Comparison of ENCODE assay signal across 1 cellular context in the genomic region with DNA sequence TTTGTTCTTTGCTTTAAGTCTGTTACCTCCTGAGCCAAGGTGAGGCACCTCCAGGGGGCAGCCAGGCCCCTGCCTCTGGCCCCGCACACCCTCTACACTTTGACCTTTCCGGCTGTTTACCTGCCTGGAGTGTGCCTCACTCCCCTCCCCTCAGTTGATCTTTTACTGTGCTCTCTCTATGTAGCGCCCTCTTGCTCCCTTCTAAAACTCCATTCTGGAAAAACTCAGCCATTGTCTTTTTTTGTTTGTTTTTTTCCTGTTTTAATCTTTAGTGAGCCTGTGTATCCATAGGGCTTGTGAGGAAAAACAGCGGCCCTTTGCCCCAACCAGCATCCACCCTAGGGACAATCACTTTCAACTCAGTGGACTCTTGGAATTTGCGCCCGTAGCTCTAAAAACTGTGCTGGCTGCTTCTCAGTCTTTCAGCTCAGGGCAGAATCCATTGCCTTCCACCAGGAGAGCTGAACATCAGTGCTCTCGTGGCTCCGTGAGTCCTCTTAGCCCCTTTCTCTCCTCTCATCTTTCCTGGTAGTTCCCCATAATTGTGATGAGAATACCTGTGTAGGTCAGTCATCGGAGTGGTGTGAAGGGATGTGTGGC.
TF ChIP-seq lines count a peak whose summit lies in the region.

No MANE protein-coding gene starts in this region.

TF ChIP-seq in HepG2, 621 proteins besides CTCF, POLR2A, EP300 and RAD21 (continued from another document and continues in another):
- TF ChIP-seq, protein P1, sequence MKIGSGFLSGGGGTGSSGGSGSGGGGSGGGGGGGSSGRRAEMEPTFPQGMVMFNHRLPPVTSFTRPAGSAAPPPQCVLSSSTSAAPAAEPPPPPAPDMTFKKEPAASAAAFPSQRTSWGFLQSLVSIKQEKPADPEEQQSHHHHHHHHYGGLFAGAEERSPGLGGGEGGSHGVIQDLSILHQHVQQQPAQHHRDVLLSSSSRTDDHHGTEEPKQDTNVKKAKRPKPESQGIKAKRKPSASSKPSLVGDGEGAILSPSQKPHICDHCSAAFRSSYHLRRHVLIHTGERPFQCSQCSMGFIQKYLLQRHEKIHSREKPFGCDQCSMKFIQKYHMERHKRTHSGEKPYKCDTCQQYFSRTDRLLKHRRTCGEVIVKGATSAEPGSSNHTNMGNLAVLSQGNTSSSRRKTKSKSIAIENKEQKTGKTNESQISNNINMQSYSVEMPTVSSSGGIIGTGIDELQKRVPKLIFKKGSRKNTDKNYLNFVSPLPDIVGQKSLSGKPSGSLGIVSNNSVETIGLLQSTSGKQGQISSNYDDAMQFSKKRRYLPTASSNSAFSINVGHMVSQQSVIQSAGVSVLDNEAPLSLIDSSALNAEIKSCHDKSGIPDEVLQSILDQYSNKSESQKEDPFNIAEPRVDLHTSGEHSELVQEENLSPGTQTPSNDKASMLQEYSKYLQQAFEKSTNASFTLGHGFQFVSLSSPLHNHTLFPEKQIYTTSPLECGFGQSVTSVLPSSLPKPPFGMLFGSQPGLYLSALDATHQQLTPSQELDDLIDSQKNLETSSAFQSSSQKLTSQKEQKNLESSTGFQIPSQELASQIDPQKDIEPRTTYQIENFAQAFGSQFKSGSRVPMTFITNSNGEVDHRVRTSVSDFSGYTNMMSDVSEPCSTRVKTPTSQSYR (CRISPR knock-in tag; IDR thresholded peaks at IDR 0.05; ENCODE audit: borderline replicate concordance), result peak; percentile 53; the same call in 1 of the 2 replicates
- TF ChIP-seq FOSL2 (CRISPR knock-in tag; IDR thresholded peaks at IDR 0.05), result peak; percentile 45
- no peak for TF ChIP-seq ZNF557 (CRISPR knock-in tag; IDR thresholded peaks at IDR 0.05)
- TF ChIP-seq, protein P2, sequence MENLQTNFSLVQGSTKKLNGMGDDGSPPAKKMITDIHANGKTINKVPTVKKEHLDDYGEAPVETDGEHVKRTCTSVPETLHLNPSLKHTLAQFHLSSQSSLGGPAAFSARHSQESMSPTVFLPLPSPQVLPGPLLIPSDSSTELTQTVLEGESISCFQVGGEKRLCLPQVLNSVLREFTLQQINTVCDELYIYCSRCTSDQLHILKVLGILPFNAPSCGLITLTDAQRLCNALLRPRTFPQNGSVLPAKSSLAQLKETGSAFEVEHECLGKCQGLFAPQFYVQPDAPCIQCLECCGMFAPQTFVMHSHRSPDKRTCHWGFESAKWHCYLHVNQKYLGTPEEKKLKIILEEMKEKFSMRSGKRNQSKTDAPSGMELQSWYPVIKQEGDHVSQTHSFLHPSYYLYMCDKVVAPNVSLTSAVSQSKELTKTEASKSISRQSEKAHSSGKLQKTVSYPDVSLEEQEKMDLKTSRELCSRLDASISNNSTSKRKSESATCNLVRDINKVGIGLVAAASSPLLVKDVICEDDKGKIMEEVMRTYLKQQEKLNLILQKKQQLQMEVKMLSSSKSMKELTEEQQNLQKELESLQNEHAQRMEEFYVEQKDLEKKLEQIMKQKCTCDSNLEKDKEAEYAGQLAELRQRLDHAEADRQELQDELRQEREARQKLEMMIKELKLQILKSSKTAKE (CRISPR knock-in tag; IDR thresholded peaks at IDR 0.05; ENCODE audit: borderline replicate concordance), result peak; percentile 55; the same call in 1 of the 2 replicates
- no peak for TF ChIP-seq MATR3 (CRISPR knock-in tag; IDR thresholded peaks at IDR 0.05)
- TF ChIP-seq RBM22 (optimal IDR thresholded peaks at IDR 0.05; ENCODE audit: low read length), result no peak
- no peak for TF ChIP-seq FOXM1 (CRISPR knock-in tag; IDR thresholded peaks at IDR 0.05)
- no peak for TF ChIP-seq ZSCAN12 (CRISPR knock-in tag; IDR thresholded peaks at IDR 0.05)
- no peak for TF ChIP-seq MED8 (CRISPR knock-in tag; IDR thresholded peaks at IDR 0.05; ENCODE audit: insufficient replicate concordance)
- no peak for TF ChIP-seq ZNF251 (CRISPR knock-in tag; IDR thresholded peaks at IDR 0.05)
- no peak for TF ChIP-seq TCF12 (IDR thresholded peaks at IDR 0.05)
- no peak for TF ChIP-seq TCF12 (CRISPR knock-in tag; IDR thresholded peaks at IDR 0.05)
- TF ChIP-seq MTF2 (CRISPR knock-in tag; IDR thresholded peaks at IDR 0.05; ENCODE audit: borderline replicate concordance), result no peak
- TF ChIP-seq HDAC6 (IDR thresholded peaks at IDR 0.05; ENCODE audit: low read depth, low read length), result no peak
- TF ChIP-seq ATF7-NPFF (CRISPR knock-in tag; IDR thresholded peaks at IDR 0.05; ENCODE audit: low read depth), result no peak
- TF ChIP-seq ZMYM3 (CRISPR knock-in tag; IDR thresholded peaks at IDR 0.05), result no peak
- TF ChIP-seq RAD51 (IDR thresholded peaks at IDR 0.05; ENCODE audit: borderline replicate concordance), result no peak
- TF ChIP-seq, protein P3, sequence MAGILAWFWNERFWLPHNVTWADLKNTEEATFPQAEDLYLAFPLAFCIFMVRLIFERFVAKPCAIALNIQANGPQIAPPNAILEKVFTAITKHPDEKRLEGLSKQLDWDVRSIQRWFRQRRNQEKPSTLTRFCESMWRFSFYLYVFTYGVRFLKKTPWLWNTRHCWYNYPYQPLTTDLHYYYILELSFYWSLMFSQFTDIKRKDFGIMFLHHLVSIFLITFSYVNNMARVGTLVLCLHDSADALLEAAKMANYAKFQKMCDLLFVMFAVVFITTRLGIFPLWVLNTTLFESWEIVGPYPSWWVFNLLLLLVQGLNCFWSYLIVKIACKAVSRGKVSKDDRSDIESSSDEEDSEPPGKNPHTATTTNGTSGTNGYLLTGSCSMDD (CRISPR knock-in tag; IDR thresholded peaks at IDR 0.05), result no peak
- TF ChIP-seq, protein P4, sequence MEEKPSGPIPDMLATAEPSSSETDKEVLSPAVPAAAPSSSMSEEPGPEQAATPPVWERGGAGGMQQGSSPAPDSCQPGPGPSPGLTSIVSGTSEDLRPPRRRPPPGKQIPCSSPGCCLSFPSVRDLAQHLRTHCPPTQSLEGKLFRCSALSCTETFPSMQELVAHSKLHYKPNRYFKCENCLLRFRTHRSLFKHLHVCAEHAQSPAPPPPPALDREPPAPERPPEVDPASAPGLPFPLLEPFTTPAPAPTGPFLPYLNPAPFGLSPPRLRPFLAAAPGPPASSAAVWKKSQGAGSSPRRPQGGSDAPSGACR (CRISPR knock-in tag; IDR thresholded peaks at IDR 0.05), result no peak
- TF ChIP-seq DNMT3B (CRISPR knock-in tag; conservative IDR thresholded peaks at IDR 0.05), result no peak
- TF ChIP-seq, protein P5, sequence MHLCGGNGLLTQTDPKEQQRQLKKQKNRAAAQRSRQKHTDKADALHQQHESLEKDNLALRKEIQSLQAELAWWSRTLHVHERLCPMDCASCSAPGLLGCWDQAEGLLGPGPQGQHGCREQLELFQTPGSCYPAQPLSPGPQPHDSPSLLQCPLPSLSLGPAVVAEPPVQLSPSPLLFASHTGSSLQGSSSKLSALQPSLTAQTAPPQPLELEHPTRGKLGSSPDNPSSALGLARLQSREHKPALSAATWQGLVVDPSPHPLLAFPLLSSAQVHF (CRISPR knock-in tag; IDR thresholded peaks at IDR 0.05), result no peak
- TF ChIP-seq THYN1 (CRISPR knock-in tag; IDR thresholded peaks at IDR 0.05; ENCODE audit: borderline replicate concordance, low read depth), result no peak
- TF ChIP-seq GATAD1 (CRISPR knock-in tag; IDR thresholded peaks at IDR 0.05), result peak; percentile 71
- TF ChIP-seq NR3C1 (CRISPR knock-in tag; IDR thresholded peaks at IDR 0.05), result no peak
- TF ChIP-seq ZNF749 (CRISPR knock-in tag; IDR thresholded peaks at IDR 0.05; ENCODE audit: borderline replicate concordance), result no peak
- TF ChIP-seq, protein P6, sequence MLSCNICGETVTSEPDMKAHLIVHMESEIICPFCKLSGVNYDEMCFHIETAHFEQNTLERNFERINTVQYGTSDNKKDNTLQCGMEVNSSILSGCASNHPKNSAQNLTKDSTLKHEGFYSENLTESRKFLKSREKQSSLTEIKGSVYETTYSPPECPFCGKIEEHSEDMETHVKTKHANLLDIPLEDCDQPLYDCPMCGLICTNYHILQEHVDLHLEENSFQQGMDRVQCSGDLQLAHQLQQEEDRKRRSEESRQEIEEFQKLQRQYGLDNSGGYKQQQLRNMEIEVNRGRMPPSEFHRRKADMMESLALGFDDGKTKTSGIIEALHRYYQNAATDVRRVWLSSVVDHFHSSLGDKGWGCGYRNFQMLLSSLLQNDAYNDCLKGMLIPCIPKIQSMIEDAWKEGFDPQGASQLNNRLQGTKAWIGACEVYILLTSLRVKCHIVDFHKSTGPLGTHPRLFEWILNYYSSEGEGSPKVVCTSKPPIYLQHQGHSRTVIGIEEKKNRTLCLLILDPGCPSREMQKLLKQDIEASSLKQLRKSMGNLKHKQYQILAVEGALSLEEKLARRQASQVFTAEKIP (CRISPR knock-in tag; IDR thresholded peaks at IDR 0.05; ENCODE audit: borderline replicate concordance), result no peak
- TF ChIP-seq ZNF546 (CRISPR knock-in tag; conservative IDR thresholded peaks at IDR 0.05), result no peak
- TF ChIP-seq, protein P7, sequence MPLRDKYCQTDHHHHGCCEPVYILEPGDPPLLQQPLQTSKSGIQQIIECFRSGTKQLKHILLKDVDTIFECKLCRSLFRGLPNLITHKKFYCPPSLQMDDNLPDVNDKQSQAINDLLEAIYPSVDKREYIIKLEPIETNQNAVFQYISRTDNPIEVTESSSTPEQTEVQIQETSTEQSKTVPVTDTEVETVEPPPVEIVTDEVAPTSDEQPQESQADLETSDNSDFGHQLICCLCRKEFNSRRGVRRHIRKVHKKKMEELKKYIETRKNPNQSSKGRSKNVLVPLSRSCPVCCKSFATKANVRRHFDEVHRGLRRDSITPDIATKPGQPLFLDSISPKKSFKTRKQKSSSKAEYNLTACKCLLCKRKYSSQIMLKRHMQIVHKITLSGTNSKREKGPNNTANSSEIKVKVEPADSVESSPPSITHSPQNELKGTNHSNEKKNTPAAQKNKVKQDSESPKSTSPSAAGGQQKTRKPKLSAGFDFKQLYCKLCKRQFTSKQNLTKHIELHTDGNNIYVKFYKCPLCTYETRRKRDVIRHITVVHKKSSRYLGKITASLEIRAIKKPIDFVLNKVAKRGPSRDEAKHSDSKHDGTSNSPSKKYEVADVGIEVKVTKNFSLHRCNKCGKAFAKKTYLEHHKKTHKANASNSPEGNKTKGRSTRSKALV (CRISPR knock-in tag; IDR thresholded peaks at IDR 0.05), result no peak
- no peak for TF ChIP-seq DR1 (CRISPR knock-in tag; IDR thresholded peaks at IDR 0.05)
- no peak for TF ChIP-seq ZMYM4 (CRISPR knock-in tag; IDR thresholded peaks at IDR 0.05)
- no peak for TF ChIP-seq ZNF256 (CRISPR knock-in tag; conservative IDR thresholded peaks at IDR 0.05)
- peak; percentile 27; the same call in 1 of the 2 replicates for TF ChIP-seq DPF2 (CRISPR knock-in tag; IDR thresholded peaks at IDR 0.05; ENCODE audit: borderline replicate concordance, low read depth)
- TF ChIP-seq ATAD3A (CRISPR knock-in tag; IDR thresholded peaks at IDR 0.05), result no peak
- TF ChIP-seq JUNB (CRISPR knock-in tag; IDR thresholded peaks at IDR 0.05; ENCODE audit: borderline replicate concordance), result no peak
- no peak for TF ChIP-seq ZNF24 (IDR thresholded peaks at IDR 0.05)
- no peak for TF ChIP-seq KAT2B (IDR thresholded peaks at IDR 0.05; ENCODE audit: borderline replicate concordance, low read depth, low read length)
- no peak; the same call in 1 of the 2 replicates for TF ChIP-seq ZNF629 (CRISPR knock-in tag; conservative IDR thresholded peaks at IDR 0.05)
- TF ChIP-seq KDM1A (CRISPR knock-in tag; IDR thresholded peaks at IDR 0.05), result no peak
- no peak for TF ChIP-seq MAF1 (CRISPR knock-in tag; IDR thresholded peaks at IDR 0.05; ENCODE audit: borderline replicate concordance)
- no peak for TF ChIP-seq ARNT (IDR thresholded peaks at IDR 0.05)
- no peak for TF ChIP-seq ZBTB38 (CRISPR knock-in tag; IDR thresholded peaks at IDR 0.05)
- TF ChIP-seq SIX4 (CRISPR knock-in tag; IDR thresholded peaks at IDR 0.05), result peak; percentile 41; the same call in 1 of the 2 replicates
- TF ChIP-seq SCMH1 (CRISPR knock-in tag; IDR thresholded peaks at IDR 0.05; ENCODE audit: borderline replicate concordance), result no peak
- no peak for TF ChIP-seq PAF1 (CRISPR knock-in tag; IDR thresholded peaks at IDR 0.05)
- TF ChIP-seq NFKBIZ (CRISPR knock-in tag; IDR thresholded peaks at IDR 0.05), result 0 out of 2 replicates have a peak, but pooled peaks have one; percentile 46
- TF ChIP-seq, protein P8, sequence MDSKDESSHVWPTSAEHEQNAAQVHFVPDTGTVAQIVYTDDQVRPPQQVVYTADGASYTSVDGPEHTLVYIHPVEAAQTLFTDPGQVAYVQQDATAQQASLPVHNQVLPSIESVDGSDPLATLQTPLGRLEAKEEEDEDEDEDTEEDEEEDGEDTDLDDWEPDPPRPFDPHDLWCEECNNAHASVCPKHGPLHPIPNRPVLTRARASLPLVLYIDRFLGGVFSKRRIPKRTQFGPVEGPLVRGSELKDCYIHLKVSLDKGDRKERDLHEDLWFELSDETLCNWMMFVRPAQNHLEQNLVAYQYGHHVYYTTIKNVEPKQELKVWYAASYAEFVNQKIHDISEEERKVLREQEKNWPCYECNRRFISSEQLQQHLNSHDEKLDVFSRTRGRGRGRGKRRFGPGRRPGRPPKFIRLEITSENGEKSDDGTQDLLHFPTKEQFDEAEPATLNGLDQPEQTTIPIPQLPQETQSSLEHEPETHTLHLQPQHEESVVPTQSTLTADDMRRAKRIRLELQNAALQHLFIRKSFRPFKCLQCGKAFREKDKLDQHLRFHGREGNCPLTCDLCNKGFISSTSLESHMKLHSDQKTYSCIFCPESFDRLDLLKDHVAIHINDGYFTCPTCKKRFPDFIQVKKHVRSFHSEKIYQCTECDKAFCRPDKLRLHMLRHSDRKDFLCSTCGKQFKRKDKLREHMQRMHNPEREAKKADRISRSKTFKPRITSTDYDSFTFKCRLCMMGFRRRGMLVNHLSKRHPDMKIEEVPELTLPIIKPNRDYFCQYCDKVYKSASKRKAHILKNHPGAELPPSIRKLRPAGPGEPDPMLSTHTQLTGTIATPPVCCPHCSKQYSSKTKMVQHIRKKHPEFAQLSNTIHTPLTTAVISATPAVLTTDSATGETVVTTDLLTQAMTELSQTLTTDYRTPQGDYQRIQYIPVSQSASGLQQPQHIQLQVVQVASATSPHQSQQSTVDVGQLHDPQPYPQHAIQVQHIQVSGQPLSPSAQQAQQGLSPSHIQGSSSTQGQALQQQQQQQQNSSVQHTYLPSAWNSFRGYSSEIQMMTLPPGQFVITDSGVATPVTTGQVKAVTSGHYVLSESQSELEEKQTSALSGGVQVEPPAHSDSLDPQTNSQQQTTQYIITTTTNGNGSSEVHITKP (CRISPR knock-in tag; IDR thresholded peaks at IDR 0.05; ENCODE audit: low read depth), result peak; percentile 87; the same call in 1 of the 2 replicates
- peak; percentile 14; the same call in 1 of the 2 replicates for TF ChIP-seq ZFY (CRISPR knock-in tag; IDR thresholded peaks at IDR 0.05)
- TF ChIP-seq SRSF9 (IDR thresholded peaks at IDR 0.05; ENCODE audit: borderline replicate concordance, insufficient read depth, low read depth, low read length, poor library complexity, severe bottlenecking), result no peak
- peak; percentile 84 for TF ChIP-seq FOXP1 (IDR thresholded peaks at IDR 0.05)
- peak; percentile 97 for TF ChIP-seq FOXP1 (CRISPR knock-in tag; IDR thresholded peaks at IDR 0.05)
- TF ChIP-seq NR2C2 (CRISPR knock-in tag; IDR thresholded peaks at IDR 0.05; ENCODE audit: borderline replicate concordance), result peak; percentile 97
- TF ChIP-seq, protein P9, sequence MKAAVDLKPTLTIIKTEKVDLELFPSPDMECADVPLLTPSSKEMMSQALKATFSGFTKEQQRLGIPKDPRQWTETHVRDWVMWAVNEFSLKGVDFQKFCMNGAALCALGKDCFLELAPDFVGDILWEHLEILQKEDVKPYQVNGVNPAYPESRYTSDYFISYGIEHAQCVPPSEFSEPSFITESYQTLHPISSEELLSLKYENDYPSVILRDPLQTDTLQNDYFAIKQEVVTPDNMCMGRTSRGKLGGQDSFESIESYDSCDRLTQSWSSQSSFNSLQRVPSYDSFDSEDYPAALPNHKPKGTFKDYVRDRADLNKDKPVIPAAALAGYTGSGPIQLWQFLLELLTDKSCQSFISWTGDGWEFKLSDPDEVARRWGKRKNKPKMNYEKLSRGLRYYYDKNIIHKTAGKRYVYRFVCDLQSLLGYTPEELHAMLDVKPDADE (CRISPR knock-in tag; IDR thresholded peaks at IDR 0.05), result no peak
- peak; percentile 93 for TF ChIP-seq SOX13 (IDR thresholded peaks at IDR 0.05)
- peak in 1 of 2 experiments; percentile 98; a peak in 2 of 4 replicates for TF ChIP-seq SOX13 (CRISPR knock-in tag; conservative IDR thresholded peaks at IDR 0.05 in 1 of 2, IDR thresholded peaks at IDR 0.05 in 1 of 2)
